8 cellular contexts compared by ENCODE assay signal in genomic region chr1:113759341-113760101, GRCh38. TPM values are rescaled to one million over a fixed set of nuclear protein-coding genes. Genes with fewer than 3 reads are reported as not detected.
A peak's percentile ranks its signal among the peaks of the same experiment; 100 is the strongest.
DNase-seq lines count a peak whose midpoint lies in the region; ATAC-seq and TF ChIP-seq lines count a peak whose summit lies in the region.

PHTF1 (minus strand) TSS chr1:113759486; CDS start chr1:113758703, 783 bp downstream.

- H3K9me3 Mint-ChIP-seq in chondrocyte (ENCODE audit: low read depth), result no peaks in the 10 kb centered on the region

- DNase-seq in AG09319 (ENCODE audit: extremely low read depth, low read depth), result peak; percentile 39
- peak; percentile 82 for DNase-seq in NCI-H2227 treated with DMSO at 0.1 percent for 48 hours (lab: John Stamatoyannopoulos, UW)
- peak; percentile 75 for DNase-seq in activated CD4-positive, CD25-positive, alpha-beta regulatory T cell treated with anti-CD3 and anti-CD28 coated beads, Interleukin-2, amount 50 U/mL, for 72 hours
- no peak for DNase-seq in chondrocyte (ENCODE audit: low spot score)
- peak; percentile 70 for DNase-seq in kidney glomerular epithelial cell (lab: John Stamatoyannopoulos, UW)
- DNase-seq in stimulated activated CD4-positive, alpha-beta T cell treated with anti-CD3 and anti-CD28 coated beads, Interleukin-1b, Interleukin-23, amount 100 ng/mL, for 1 hour (ENCODE audit: low read depth in 2 of 2), result peak; percentile 6 to 16

- peaks cover 27% of the 10 kb centered on the region for H3K4me1 Mint-ChIP-seq in chondrocyte (ENCODE audit: low read depth)

- ATAC-seq in GM18909 (IDR thresholded peaks at IDR 0.05; ENCODE audit: poor library complexity, unreplicated experiment) (peak; percentile 90), HG03139 (IDR thresholded peaks at IDR 0.05; ENCODE audit: unreplicated experiment) (peak; percentile 79)

- H3K4me3 Mint-ChIP-seq in chondrocyte (ENCODE audit: unreplicated experiment), result peak within 1 kb of the TSS; percentile 90

- H3K27ac Mint-ChIP-seq in chondrocyte (ENCODE audit: unreplicated experiment), result peak within 1 kb of the TSS; percentile 96

- TF ChIP-seq CTCF in AG09319 (IDR thresholded peaks at IDR 0.05; ENCODE audit: low read depth, low read length), result no peak
- no peak for TF ChIP-seq CTCF in chondrocyte (IDR thresholded peaks at IDR 0.05)

- H3K36me3 Mint-ChIP-seq in chondrocyte (ENCODE audit: low read depth), result peaks cover 5% of the 10 kb centered on the region

- no peaks in the 10 kb centered on the region for H3K27me3 Mint-ChIP-seq in chondrocyte (ENCODE audit: low read depth)

RNA-seq across cellular contexts. Expression of gene PHTF1, which starts in this region (rescaled TPM):
- total RNA-seq in chondrocyte, result 23.9 to 40.5 TPM (median 26.5 TPM) in 3 replicates
